Comparison of ENCODE assay signal across 3 cellular contexts in genomic region chr20:38339521-38339896, GRCh38. TPM values are rescaled to one million over a fixed set of nuclear protein-coding genes. Genes with fewer than 3 reads are reported as not detected.
"Had no signal": no experiment of that assay in that cellular context is flagged by ENCODE, and none has a peak within 500 bp of the region (broad histone marks: within the 10 kb centered on the region; RNA-seq: fewer than 3 reads in every experiment).

No MANE protein-coding gene starts in this region.

RNA-seq across cellular contexts. Expression of gene LBP, which starts 6.8 kb away (rescaled TPM):
- total RNA-seq: LHCN-M2, MCF 10A, NCI-H460 had no signal

RNA-seq across cellular contexts. Expression of gene BPI, which starts 35.6 kb away (rescaled TPM):
- total RNA-seq: LHCN-M2, MCF 10A, NCI-H460 had no signal
